Comparison of ENCODE assay signal across 16 cellular contexts in the genomic region with DNA sequence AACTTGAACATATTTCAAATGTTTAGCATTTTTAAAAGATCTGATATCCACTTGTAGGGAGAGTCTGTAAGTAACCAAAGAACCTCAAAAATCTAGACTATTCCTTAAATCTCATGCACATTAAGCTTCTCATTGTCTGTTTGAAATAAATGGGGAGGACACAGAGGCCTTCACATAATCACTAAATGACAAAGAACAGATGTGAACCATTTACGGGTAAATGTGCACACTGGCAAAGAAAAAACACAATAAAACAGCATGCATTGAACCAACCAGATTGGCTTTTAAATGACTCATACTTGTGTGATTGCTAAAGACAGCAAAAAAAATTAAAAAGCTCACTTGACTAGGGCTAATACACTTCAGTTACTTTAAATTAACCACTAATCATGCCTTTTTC.
DNase-seq lines count a peak whose midpoint lies in the region; ATAC-seq and TF ChIP-seq lines count a peak whose summit lies in the region.
"Had no signal": no experiment of that assay in that cellular context is flagged by ENCODE, and none has a peak within 500 bp of the region (broad histone marks: within the 10 kb centered on the region; RNA-seq: fewer than 3 reads in every experiment).

No MANE protein-coding gene starts in this region.

- ATAC-seq in right cardiac atrium = no peak
- ATAC-seq: pancreas had no signal

- DNase-seq in GM04503 (ENCODE audit: low read depth) (peak; percentile 9), NCI-H1930 (lab: John Stamatoyannopoulos, UW) (peak; percentile 2 to 11), astrocyte of the spinal cord (ENCODE audit: low read depth, low spot score) (peak; percentile 73), non-pigmented ciliary epithelial cell (ENCODE audit: low read depth) (peak; percentile 15), right cardiac atrium (no peak), lower leg skin (ENCODE audit: low spot score in 2 of 2) (no peak), transverse colon (no peak), RKO (ENCODE audit: low spot score) (no peak)
- DNase-seq: activated CD4-positive, alpha-beta T cell treated with anti-CD3 and anti-CD28 coated beads, Interleukin-2, amount 50 U/mL, for 48 hours; effector memory CD4-positive, alpha-beta T cell; NCI-H1694; pancreas; SHP77 treated with DMSO at 0.1 percent for 48 hours had no signal

- H3K27ac ChIP-seq in right cardiac atrium (ENCODE audit: low read length) (no peak overlapping the region), transverse colon (no peak overlapping the region)
- H3K27ac ChIP-seq: BLaER1 treated with 17β-estradiol and CSF1 and Interleukin-3, amounts not matched to agents 10 nM and 100 nM; KMS-11; pancreas had no signal

- no peaks in the 10 kb centered on the region for H3K9me3 ChIP-seq in right cardiac atrium (ENCODE audit: control insufficient read depth, low read length)
- H3K9me3 ChIP-seq in transverse colon = no peaks in the 10 kb centered on the region
- H3K9me3 ChIP-seq: HAP-1, pancreas had no signal

- TF ChIP-seq CTCF in astrocyte of the spinal cord (IDR thresholded peaks at IDR 0.05; ENCODE audit: low read depth, low read length) = no peak
- TF ChIP-seq CTCF in lower leg skin (IDR thresholded peaks at IDR 0.05) = no peak
- no peak for TF ChIP-seq CTCF in transverse colon (IDR thresholded peaks at IDR 0.05)

- intact Hi-C loops in right cardiac atrium (cut with DNase I) (no loop called here), lower leg skin (cut with DNase I; ENCODE audit: low total_unique reads) (no loop called here), transverse colon (cut with DNase I; ENCODE audit: low total_unique reads) (no loop called here)

- peaks cover 2% of the 10 kb centered on the region for H3K4me1 ChIP-seq in right cardiac atrium (ENCODE audit: control insufficient read depth, insufficient read depth, low read length)
- no peaks in the 10 kb centered on the region for H3K4me1 ChIP-seq in transverse colon
- H3K4me1 ChIP-seq: pancreas had no signal

- no peak for TF ChIP-seq POLR2A in lower leg skin (IDR thresholded peaks at IDR 0.05)
- no peak for TF ChIP-seq POLR2A in transverse colon (IDR thresholded peaks at IDR 0.05)

- no peak overlapping the region for H3K4me3 ChIP-seq in astrocyte of the spinal cord (ENCODE audit: low read depth, low read length)
- H3K4me3 ChIP-seq in right cardiac atrium (ENCODE audit: low read length) = no peak overlapping the region
- H3K4me3 ChIP-seq in lower leg skin (ENCODE audit: low read depth, poor library complexity, severe bottlenecking) = no peak overlapping the region
- H3K4me3 ChIP-seq in transverse colon = no peak overlapping the region
- H3K4me3 ChIP-seq: BLaER1 treated with 17β-estradiol and CSF1 and Interleukin-3, amounts not matched to agents 10 nM and 100 nM; HAP-1; pancreas had no signal

- in situ Hi-C loops in astrocyte of the spinal cord (cut with HindIII; ENCODE audit: low sequenced_read_pairs) (no loop called here), transverse colon (cut with MboI; ENCODE audit: low pct_ligation_motif_present in 1 of 4, low pct_unique_long_range_greater_than_20kb in 1 of 4, low sequenced_read_pairs in 3 of 4) (no loop called here)

- 50% methylated on average over 1 of the region's 1 CpG for WGBS in right cardiac atrium
- 36 to 39% methylated on average over 1 of the region's 1 CpG for WGBS in lower leg skin, 2 donors
- 32 to 40% methylated on average over 1 of the region's 1 CpG for WGBS in transverse colon (ENCODE audit: low coverage in 1 of 2), 2 donors

- TF ChIP-seq EP300 in transverse colon (IDR thresholded peaks at IDR 0.05; ENCODE audit: low read depth) = no peak

- no peaks in the 10 kb centered on the region for H3K36me3 ChIP-seq in transverse colon
- H3K36me3 ChIP-seq: BLaER1 treated with 17β-estradiol and CSF1 and Interleukin-3, amounts not matched to agents 10 nM and 100 nM; HAP-1; pancreas had no signal

- H3K27me3 ChIP-seq in right cardiac atrium (ENCODE audit: control insufficient read depth, insufficient read depth) = no peaks in the 10 kb centered on the region
- H3K27me3 ChIP-seq in transverse colon = no peaks in the 10 kb centered on the region
- H3K27me3 ChIP-seq: BLaER1 treated with 17β-estradiol and CSF1 and Interleukin-3, amounts not matched to agents 10 nM and 100 nM; pancreas had no signal

Comparison
In these comparisons a context has a peak if more than half of its experiments do, and no peak if none do; other contexts are left out.
1. DNase-seq: peak in GM04503 (single experiment), NCI-H1930 (2 of 2), astrocyte of the spinal cord (single experiment) and non-pigmented ciliary epithelial cell (single experiment); none in right cardiac atrium (0 of 3), lower leg skin (0 of 2), transverse colon (single experiment) and RKO (single experiment).